In the genomic region with DNA sequence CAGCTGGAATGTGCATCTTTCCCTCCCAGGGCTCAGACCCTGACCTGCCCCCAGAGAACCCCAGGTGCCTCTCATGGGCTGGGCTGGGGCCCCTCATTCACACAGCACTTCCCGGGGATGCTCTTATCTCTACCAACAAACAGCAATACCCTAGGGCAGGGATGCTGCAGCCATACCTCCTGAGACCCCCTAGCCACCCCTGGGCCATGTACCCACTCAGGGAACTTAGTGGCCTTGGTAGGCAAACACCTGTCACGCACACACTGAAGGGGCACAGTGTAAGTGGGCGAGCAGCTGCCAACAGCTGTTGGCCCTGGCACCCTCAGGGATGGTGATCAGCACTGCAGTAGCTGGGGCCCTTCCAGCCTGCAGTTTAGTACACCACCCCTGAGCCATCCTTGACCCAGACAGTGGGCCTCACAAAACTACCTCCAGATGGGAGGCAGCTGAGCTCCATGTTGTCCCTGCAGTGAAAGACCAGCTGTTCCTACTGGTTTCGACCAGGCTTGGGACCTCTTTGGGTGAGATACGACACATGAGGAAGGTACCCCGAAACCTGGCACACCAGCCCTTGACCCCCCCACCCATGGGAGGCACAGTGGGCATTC, we compare ENCODE assay signal across 25 cellular contexts.
"Had no signal": no experiment of that assay in that cellular context is flagged by ENCODE, and none has a peak within 500 bp of the region (broad histone marks: within the 10 kb centered on the region; RNA-seq: fewer than 3 reads in every experiment).

No MANE protein-coding gene starts in this region.

- ATAC-seq: activated CD4-positive, alpha-beta T cell treated with anti-CD3 and anti-CD28 coated beads for 36 hours; activated CD8-positive, alpha-beta memory T cell treated with anti-CD3 and anti-CD28 coated beads, Interleukin-2, amount 10 ng/mL, durations not matched to agents 7 days and 5 days; activated CD8-positive, alpha-beta T cell treated with anti-CD3 and anti-CD28 coated beads, Interleukin-2, amount 10 ng/mL, durations not matched to agents 7 days and 5 days; esophagus mucosa; foreskin keratinocyte; gastrocnemius medialis had no signal

- H3K9me3 ChIP-seq: gastrocnemius medialis had no signal

- H3K4me3 Mint-ChIP-seq: activated CD4-positive, alpha-beta memory T cell treated with anti-CD3 and anti-CD28 coated beads for 36 hours; activated CD4-positive, alpha-beta T cell treated with anti-CD3 and anti-CD28 coated beads for 36 hours; activated CD4-positive, alpha-beta T cell treated with anti-CD3 and anti-CD28 coated beads, Interleukin-2, amount 10 ng/mL, durations not matched to agents 24 days and 14 days; activated CD8-positive, alpha-beta memory T cell treated with anti-CD3 and anti-CD28 coated beads, Interleukin-2, amount 10 ng/mL, durations not matched to agents 7 days and 5 days; activated CD8-positive, alpha-beta T cell treated with anti-CD3 and anti-CD28 coated beads, Interleukin-2, amount 10 ng/mL, durations not matched to agents 7 days and 5 days; activated naive CD4-positive, alpha-beta T cell treated with anti-CD3 and anti-CD28 coated beads for 36 hours; activated naive CD4-positive, alpha-beta T cell treated with anti-CD3 and anti-CD28 coated beads, Interleukin-2, amount 50 U/mL, for 24 hours; activated naive CD8-positive, alpha-beta T cell treated with anti-CD3 and anti-CD28 coated beads, Interleukin-2, amount 10 ng/mL, durations not matched to agents 7 days and 5 days; activated T-helper 1 cell treated with anti-CD3 and anti-CD28 coated beads, Interleukin-12 subunit alpha, Interleukin-12 subunit beta, Interleukin-2, Interleukin-4 antibody, amounts not matched to agents 30 ng/mL and 10 ng/mL and 1 ng/mL, durations not matched to agents 14 hours and 24 hours and 36 hours; central memory CD8-positive, alpha-beta T cell had no signal

- H3K27me3 ChIP-seq: brain microvascular endothelial cell, foreskin keratinocyte, gastrocnemius medialis had no signal

- H3K4me3 ChIP-seq: gastrocnemius medialis had no signal

- H3K27ac ChIP-seq: brain microvascular endothelial cell, foreskin keratinocyte, gastrocnemius medialis had no signal

- H3K4me1 Mint-ChIP-seq: activated CD4-positive, alpha-beta T cell treated with anti-CD3 and anti-CD28 coated beads for 36 hours; activated CD4-positive, alpha-beta T cell treated with anti-CD3 and anti-CD28 coated beads, Interleukin-2, amount 10 ng/mL, durations not matched to agents 24 days and 14 days; activated CD8-positive, alpha-beta memory T cell treated with anti-CD3 and anti-CD28 coated beads, Interleukin-2, amount 10 ng/mL, durations not matched to agents 7 days and 5 days; activated naive CD4-positive, alpha-beta T cell treated with anti-CD3 and anti-CD28 coated beads, Interleukin-2, amount 50 U/mL, for 24 hours; activated naive CD8-positive, alpha-beta T cell treated with anti-CD3 and anti-CD28 coated beads, Interleukin-2, amount 10 ng/mL, durations not matched to agents 7 days and 5 days had no signal

- H3K4me1 ChIP-seq: foreskin keratinocyte, gastrocnemius medialis had no signal

- H3K27ac Mint-ChIP-seq: activated CD4-positive, alpha-beta memory T cell treated with anti-CD3 and anti-CD28 coated beads for 36 hours; activated CD4-positive, alpha-beta T cell treated with anti-CD3 and anti-CD28 coated beads for 36 hours; activated CD4-positive, alpha-beta T cell treated with anti-CD3 and anti-CD28 coated beads, Interleukin-2, amount 10 ng/mL, durations not matched to agents 24 days and 14 days; activated CD8-positive, alpha-beta memory T cell treated with anti-CD3 and anti-CD28 coated beads, Interleukin-2, amount 10 ng/mL, durations not matched to agents 7 days and 5 days; activated CD8-positive, alpha-beta T cell treated with anti-CD3 and anti-CD28 coated beads, Interleukin-2, amount 10 ng/mL, durations not matched to agents 7 days and 5 days; activated naive CD4-positive, alpha-beta T cell treated with anti-CD3 and anti-CD28 coated beads for 36 hours; activated naive CD4-positive, alpha-beta T cell treated with anti-CD3 and anti-CD28 coated beads, Interleukin-2, amount 50 U/mL, for 24 hours; activated naive CD8-positive, alpha-beta T cell treated with anti-CD3 and anti-CD28 coated beads, Interleukin-2, amount 10 ng/mL, durations not matched to agents 7 days and 5 days; activated T-helper 1 cell treated with anti-CD3 and anti-CD28 coated beads, Interleukin-12 subunit alpha, Interleukin-12 subunit beta, Interleukin-2, Interleukin-4 antibody, amounts not matched to agents 30 ng/mL and 10 ng/mL and 1 ng/mL, durations not matched to agents 14 hours and 24 hours and 36 hours; activated T-helper 2 cell treated with anti-CD3 and anti-CD28 coated beads, Interferon-gamma antibody, Interleukin-2, Interleukin-4, amounts not matched to agents 10 μg/mL and 5 μg/mL and 100 μg/mL, durations not matched to agents 14 hours and 24 hours and 36 hours had no signal

- DNase-seq: activated CD4-positive, alpha-beta memory T cell treated with anti-CD3 and anti-CD28 coated beads for 36 hours; activated CD4-positive, alpha-beta T cell treated with anti-CD3 and anti-CD28 coated beads for 36 hours; activated CD4-positive, alpha-beta T cell treated with anti-CD3 and anti-CD28 coated beads, Interleukin-2, amount 10 ng/mL, durations not matched to agents 24 days and 14 days; activated CD4-positive, CD25-positive, alpha-beta regulatory T cell; activated CD4-positive, CD25-positive, alpha-beta regulatory T cell treated with anti-CD3 and anti-CD28 coated beads, Interleukin-2, amount 50 U/mL, for 72 hours; activated CD8-positive, alpha-beta memory T cell treated with anti-CD3 and anti-CD28 coated beads, Interleukin-2, amount 10 ng/mL, durations not matched to agents 7 days and 5 days; activated CD8-positive, alpha-beta memory T cell treated with anti-CD3 and anti-CD28 coated beads, Interleukin-2, amount 50 U/mL, for 4 hours; activated CD8-positive, alpha-beta T cell treated with anti-CD3 and anti-CD28 coated beads, Interleukin-2, amount 10 ng/mL, durations not matched to agents 7 days and 5 days; activated effector memory CD4-positive, alpha-beta T cell treated with anti-CD3 and anti-CD28 coated beads, Interleukin-2, amount 50 U/mL, for 16 hours; activated naive CD4-positive, alpha-beta T cell treated with anti-CD3 and anti-CD28 coated beads for 36 hours; activated naive CD8-positive, alpha-beta T cell treated with anti-CD3 and anti-CD28 coated beads, Interleukin-2, amount 10 ng/mL, durations not matched to agents 7 days and 5 days; activated T-cell treated with anti-CD3 and anti-CD28 coated beads, Interleukin-2, amount 50 U/mL, for 1 hour; activated T-cell treated with anti-CD3 and anti-CD28 coated beads, Interleukin-2, amount 50 U/mL, for 48 hours; brain microvascular endothelial cell; effector CD8-positive, alpha-beta T cell; foreskin keratinocyte; gastrocnemius medialis; glutamatergic neuron; T-helper 1 cell; T-helper 2 cell had no signal

- H3K36me3 ChIP-seq: brain microvascular endothelial cell, gastrocnemius medialis had no signal

- H3K27me3 Mint-ChIP-seq: activated CD4-positive, alpha-beta memory T cell treated with anti-CD3 and anti-CD28 coated beads for 36 hours; activated CD4-positive, alpha-beta T cell treated with anti-CD3 and anti-CD28 coated beads for 36 hours; activated CD4-positive, alpha-beta T cell treated with anti-CD3 and anti-CD28 coated beads, Interleukin-2, amount 10 ng/mL, durations not matched to agents 24 days and 14 days; activated CD8-positive, alpha-beta memory T cell treated with anti-CD3 and anti-CD28 coated beads, Interleukin-2, amount 10 ng/mL, durations not matched to agents 7 days and 5 days; activated naive CD4-positive, alpha-beta T cell treated with anti-CD3 and anti-CD28 coated beads, Interleukin-2, amount 50 U/mL, for 24 hours; activated naive CD8-positive, alpha-beta T cell treated with anti-CD3 and anti-CD28 coated beads, Interleukin-2, amount 10 ng/mL, durations not matched to agents 7 days and 5 days; central memory CD8-positive, alpha-beta T cell had no signal

- H3K36me3 Mint-ChIP-seq: activated CD8-positive, alpha-beta memory T cell treated with anti-CD3 and anti-CD28 coated beads, Interleukin-2, amount 10 ng/mL, durations not matched to agents 7 days and 5 days; activated naive CD8-positive, alpha-beta T cell treated with anti-CD3 and anti-CD28 coated beads, Interleukin-2, amount 10 ng/mL, durations not matched to agents 7 days and 5 days had no signal
